ENCODE assay signal across 21 cellular contexts in genomic region chr18:52510139-52510538, GRCh38.
"Had no signal": no experiment of that assay in that cellular context is flagged by ENCODE, and none has a peak within 500 bp of the region (broad histone marks: within the 10 kb centered on the region; RNA-seq: fewer than 3 reads in every experiment).

No MANE protein-coding gene starts in this region.

- ATAC-seq: SK-N-SH treated with all-trans-retinoic acid at 6 μM for 48 hours had no signal

- H3K27ac ChIP-seq: HL-60, RWPE1, SJCRH30 had no signal

- H3K36me3 ChIP-seq: MG63, SJCRH30 had no signal

- H3K4me1 ChIP-seq: SJCRH30 had no signal

- H3K9me3 ChIP-seq: MG63, SJCRH30 had no signal

- DNase-seq: Karpas-422, KG1, MG63, NCI-H1092, NCI-H1105 treated with DMSO at 0.1 percent for 48 hours, NCI-H1417 treated with DMSO at 0.1 percent for 48 hours, NCI-H146, NCI-H1694 treated with DMSO at 0.1 percent for 48 hours, NCI-H1930, NCI-H2081, NCI-H2107, NCI-H345, NCI-H446 treated with DMSO at 0.1 percent for 48 hours, NCI-H510A treated with DMSO at 0.1 percent for 48 hours, NCI-H526, NCI-H748 treated with DMSO at 0.1 percent for 48 hours, SHP77 treated with DMSO at 0.1 percent for 48 hours had no signal

- H3K4me3 ChIP-seq: MG63, SJCRH30 had no signal

- H3K27me3 ChIP-seq: MG63, SJCRH30 had no signal
